ENCODE assay signal across 8 cellular contexts in the genomic region with DNA sequence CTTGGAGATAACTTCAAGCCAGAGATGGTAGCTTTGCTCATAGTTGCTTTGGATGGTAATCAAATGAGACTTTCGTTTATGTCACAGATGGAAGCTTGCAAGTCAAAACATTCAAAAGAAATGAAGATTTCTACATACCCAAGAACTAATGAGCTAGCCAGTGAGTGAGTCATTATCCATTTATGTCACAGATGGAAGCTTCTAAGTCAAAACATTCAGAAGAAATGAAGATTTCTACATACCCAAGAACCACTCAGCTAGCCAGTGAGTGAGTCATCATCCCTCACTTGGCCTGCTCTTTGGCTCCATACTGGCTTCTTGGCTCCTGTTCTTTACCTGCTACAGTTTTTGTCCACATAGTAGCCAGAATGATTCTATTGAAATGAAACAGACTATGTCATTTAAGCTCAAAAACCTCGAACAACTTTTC.
DNase-seq lines count a peak whose midpoint lies in the region; ATAC-seq lines count a peak whose summit lies in the region.

No MANE protein-coding gene starts in this region.

- H3K4me3 Mint-ChIP-seq in T-helper 17 cell: no peak overlapping the region

- peaks cover 22% of the 10 kb centered on the region for H3K4me1 Mint-ChIP-seq in T-helper 17 cell

- no peak overlapping the region for H3K27ac Mint-ChIP-seq in T-helper 17 cell

- H3K36me3 Mint-ChIP-seq in T-helper 17 cell (ENCODE audit: low read depth): peaks cover 2% of the 10 kb centered on the region

- DNase-seq in DMS53 (lab: John Stamatoyannopoulos, UW) (peak; percentile 4), DMS53 treated with DMSO at 0.1 percent for 48 hours (lab: John Stamatoyannopoulos, UW; ENCODE audit: unreplicated experiment) (no peak), RPMI7951 (ENCODE audit: low read depth) (peak; percentile 98), fibroblast of the conjunctiva (ENCODE audit: low read depth) (peak; percentile 96), NCI-H82 treated with DMSO at 0.1 percent for 48 hours (lab: John Stamatoyannopoulos, UW; ENCODE audit: unreplicated experiment) (no peak), T-helper 17 cell (no peak)
- DNase-seq in stimulated activated CD4-positive, alpha-beta T cell treated with anti-CD3 and anti-CD28 coated beads, Interleukin-4, amount 100 ng/mL, for 24 hours: peak; percentile 58

- H3K9me3 ChIP-seq in T-helper 17 cell (ENCODE audit: control insufficient read depth, low read length, poor library complexity, severe bottlenecking): no peaks in the 10 kb centered on the region

- peaks cover under 1% of the 10 kb centered on the region for H3K27me3 Mint-ChIP-seq in T-helper 17 cell

- ATAC-seq in HG03432 (IDR thresholded peaks at IDR 0.05; ENCODE audit: unreplicated experiment) (no peak), T-helper 17 cell (no peak)

Comparison
In these comparisons a context has a peak if more than half of its experiments do, and no peak if none do; other contexts are left out.
1. DNase-seq: peak in DMS53 (single experiment), RPMI7951 (single experiment), fibroblast of the conjunctiva (single experiment) and stimulated activated CD4-positive, alpha-beta T cell treated with anti-CD3 and anti-CD28 coated beads, Interleukin-4, amount 100 ng/mL, for 24 hours (single experiment); none in DMS53 treated with DMSO at 0.1 percent for 48 hours (single experiment), NCI-H82 treated with DMSO at 0.1 percent for 48 hours (single experiment) and T-helper 17 cell (0 of 3).